ENCODE assay signal across 4 cellular contexts in genomic region chr20:38624084-38624483, GRCh38.
TF ChIP-seq lines count a peak whose summit lies in the region.

No MANE protein-coding gene starts in this region.

TF ChIP-seq in SK-N-SH treated with all-trans-retinoic acid at 6 μM for 48 hours, 23 proteins besides CTCF, POLR2A, EP300 and RAD21:
- no peak for TF ChIP-seq ESRRG (CRISPR knock-in tag; IDR thresholded peaks at IDR 0.05)
- peak; percentile 93 for TF ChIP-seq ZNF565 (CRISPR knock-in tag; conservative IDR thresholded peaks at IDR 0.05; ENCODE audit: low read depth)

TF ChIP-seq in SK-N-SH, 30 proteins besides CTCF, POLR2A, EP300 and RAD21 (continues in another document):
- TF ChIP-seq TCF12 (IDR thresholded peaks at IDR 0.05) (no peak), GABPA (IDR thresholded peaks at IDR 0.05; ENCODE audit: low read depth) (no peak), TAF1 (IDR thresholded peaks at IDR 0.05; ENCODE audit: borderline replicate concordance, low read depth, low read length) (no peak), IRF3 (IDR thresholded peaks at IDR 0.05; ENCODE audit: low read depth, low read length) (no peak), RCOR1 (IDR thresholded peaks at IDR 0.05; ENCODE audit: low read length) (no peak), YY1 (IDR thresholded peaks at IDR 0.05; ENCODE audit: low read depth) (no peak), FOSL2 (IDR thresholded peaks at IDR 0.05; ENCODE audit: borderline replicate concordance, low read depth) (no peak), SMC3 (IDR thresholded peaks at IDR 0.05; ENCODE audit: low read depth, low read length) (no peak), REST (IDR thresholded peaks at IDR 0.05; ENCODE audit: low read depth, low read length) (no peak), USF2 (IDR thresholded peaks at IDR 0.05; ENCODE audit: borderline replicate concordance, low read depth, low read length) (no peak), TEAD4 (IDR thresholded peaks at IDR 0.05; ENCODE audit: borderline replicate concordance, insufficient read depth) (no peak), CHD2 (IDR thresholded peaks at IDR 0.05; ENCODE audit: low read length, partially characterized antibody) (no peak), POLR2AphosphoS5 (IDR thresholded peaks at IDR 0.05; ENCODE audit: low read depth, low read length) (no peak)

TF ChIP-seq in HepG2, 621 proteins besides CTCF, POLR2A, EP300 and RAD21:
- TF ChIP-seq YY1 (IDR thresholded peaks at IDR 0.05; ENCODE audit: insufficient read depth, insufficient replicate concordance, low read depth, low read length) (peak; percentile 57), ZNF354B (CRISPR knock-in tag; IDR thresholded peaks at IDR 0.05) (no peak), MXI1 (IDR thresholded peaks at IDR 0.05; ENCODE audit: borderline replicate concordance, low read depth, low read length) (no peak)

TF ChIP-seq in K562, 482 proteins besides CTCF, POLR2A, EP300 and RAD21:
- TF ChIP-seq YY1 (IDR thresholded peaks at IDR 0.05; ENCODE audit: borderline replicate concordance in 1 of 3, control insufficient read depth in 1 of 3, extremely low read depth in 1 of 3, insufficient read depth in 3 of 3, insufficient read length in 1 of 3, insufficient replicate concordance in 2 of 3, low read depth in 1 of 3, low read length in 2 of 3), result peak in 2 of 3 experiments; percentile 53 to 84
- TF ChIP-seq EZH2 (IDR thresholded peaks at IDR 0.05; ENCODE audit: borderline replicate concordance, low read depth, low read length), result no peak
